15 cellular contexts compared by ENCODE assay signal in the genomic region with DNA sequence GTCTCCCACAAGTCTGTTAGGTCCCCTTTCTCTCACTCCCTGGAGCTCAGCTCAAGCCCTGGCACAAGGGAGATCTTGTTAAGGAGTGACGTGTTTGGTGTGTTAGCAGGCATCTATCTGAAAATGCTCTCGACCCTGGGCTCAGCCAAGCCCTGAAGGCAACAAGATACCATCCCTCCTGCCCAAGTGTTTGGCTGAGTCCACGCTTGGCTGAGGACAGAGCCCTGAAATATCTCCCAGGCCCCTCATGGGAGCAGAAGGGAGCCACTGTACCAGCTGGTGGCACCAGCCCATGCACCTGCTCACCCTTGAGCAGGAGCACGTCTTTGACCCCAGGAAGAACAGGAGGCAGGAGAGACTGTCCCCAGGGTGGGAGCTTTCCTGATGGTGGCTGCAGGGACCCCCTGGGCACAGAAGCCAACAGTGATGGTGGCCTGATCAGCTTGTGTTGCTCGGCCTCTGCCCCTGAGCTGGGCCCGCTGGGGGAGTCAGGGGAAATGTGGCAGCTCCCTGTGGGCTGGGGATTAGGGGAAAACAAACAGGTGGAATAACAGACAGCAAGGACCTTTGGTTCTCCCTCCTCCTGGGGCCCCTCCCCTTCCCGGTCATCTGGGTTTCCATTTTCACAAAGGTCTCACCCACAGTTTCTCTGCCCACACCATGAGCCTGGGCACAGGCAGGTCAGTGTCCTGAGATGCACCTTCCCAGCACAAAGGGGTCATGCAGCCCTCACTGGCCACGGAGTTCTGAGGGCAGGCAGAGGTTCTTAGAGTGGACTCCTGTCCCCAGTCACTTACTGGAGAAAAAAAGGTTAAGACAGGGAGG.
A peak's percentile ranks its signal among the peaks of the same experiment; 100 is the strongest.
DNase-seq lines count a peak whose midpoint lies in the region; ATAC-seq, FAIRE-seq and TF ChIP-seq lines count a peak whose summit lies in the region.
"Had no signal": no experiment of that assay in that cellular context is flagged by ENCODE, and none has a peak within 500 bp of the region (broad histone marks: within the 10 kb centered on the region; RNA-seq: fewer than 3 reads in every experiment).

No MANE protein-coding gene starts in this region.

- no peak overlapping the region for H2AFZ ChIP-seq in astrocyte (ENCODE audit: low read depth, low read length)

- peaks cover 11% of the 10 kb centered on the region for H3K4me1 ChIP-seq in astrocyte (ENCODE audit: insufficient read depth, low read length)
- H3K4me1 ChIP-seq: upper lobe of right lung had no signal

- H3K4me3 Mint-ChIP-seq in astrocyte (ENCODE audit: unreplicated experiment), result no peak overlapping the region
- no peak overlapping the region for H3K4me3 Mint-ChIP-seq in neural crest cell
- H3K4me3 Mint-ChIP-seq: activated naive CD8-positive, alpha-beta T cell treated with anti-CD3 and anti-CD28 coated beads, Interleukin-2, amount 10 ng/mL, durations not matched to agents 7 days and 5 days; B cell had no signal

- no peak overlapping the region for H3K27ac ChIP-seq in astrocyte (ENCODE audit: low read depth, low read length)
- H3K27ac ChIP-seq: upper lobe of right lung had no signal

- no peak for TF ChIP-seq CTCF in astrocyte (IDR thresholded peaks at IDR 0.05; ENCODE audit: insufficient read depth, low read depth, low read length)
- no peak for TF ChIP-seq CTCF in neural crest cell (conservative IDR thresholded peaks at IDR 0.05)

- H3K4me1 Mint-ChIP-seq in astrocyte (ENCODE audit: low read depth, unreplicated experiment) (peaks cover 5% of the 10 kb centered on the region), neural crest cell (peaks cover 47% of the 10 kb centered on the region)
- H3K4me1 Mint-ChIP-seq: activated naive CD8-positive, alpha-beta T cell treated with anti-CD3 and anti-CD28 coated beads, Interleukin-2, amount 10 ng/mL, durations not matched to agents 7 days and 5 days; B cell had no signal

- H3K36me3 Mint-ChIP-seq in astrocyte (ENCODE audit: low read depth, unreplicated experiment) (no peaks in the 10 kb centered on the region), neural crest cell (ENCODE audit: low read depth) (no peaks in the 10 kb centered on the region)
- H3K36me3 Mint-ChIP-seq: activated naive CD8-positive, alpha-beta T cell treated with anti-CD3 and anti-CD28 coated beads, Interleukin-2, amount 10 ng/mL, durations not matched to agents 7 days and 5 days had no signal

- no peak overlapping the region for H3K4me2 ChIP-seq in astrocyte (ENCODE audit: low read length)

- no peaks in the 10 kb centered on the region for H3K9me3 ChIP-seq in astrocyte (ENCODE audit: insufficient read depth, low read depth, low read length)
- H3K9me3 ChIP-seq: upper lobe of right lung had no signal

- no peak overlapping the region for H3K9ac ChIP-seq in astrocyte (ENCODE audit: low read length)

- peaks cover 2% of the 10 kb centered on the region for H3K27me3 ChIP-seq in astrocyte (ENCODE audit: insufficient read depth, low read length)
- H3K27me3 ChIP-seq: upper lobe of right lung had no signal

- FAIRE-seq in astrocyte (lab: Jason Lieb, UNC), result no peak
- FAIRE-seq: keratinocyte had no signal

- H4K20me1 ChIP-seq in astrocyte (ENCODE audit: insufficient read depth, low read length), result no peaks in the 10 kb centered on the region

- H3K27me3 Mint-ChIP-seq in astrocyte (ENCODE audit: low read depth, unreplicated experiment) (peaks cover 41% of the 10 kb centered on the region), neural crest cell (ENCODE audit: low read depth) (peaks cover 2% of the 10 kb centered on the region)

- DNase-seq in COLO668 (lab: John Stamatoyannopoulos, UW; ENCODE audit: unreplicated experiment) (peak; percentile 16), NCI-H187 (lab: John Stamatoyannopoulos, UW) (peak; percentile 72 to 89), astrocyte (ENCODE audit: low read depth) (no peak), neural crest cell (ENCODE audit: low read depth, low spot score) (no peak), inferior parietal cortex (ENCODE audit: extremely low spot score) (no peak)
- DNase-seq: activated CD8-positive, alpha-beta memory T cell treated with anti-CD3 and anti-CD28 coated beads, Interleukin-2, amount 50 U/mL, for 4 hours; activated naive CD8-positive, alpha-beta T cell treated with anti-CD3 and anti-CD28 coated beads, Interleukin-2, amount 10 ng/mL, durations not matched to agents 7 days and 5 days; KBM-7; NCI-H1436 treated with DMSO at 0.1 percent for 48 hours; upper lobe of right lung had no signal

- no peaks in the 10 kb centered on the region for H3K79me2 ChIP-seq in astrocyte (ENCODE audit: insufficient read depth, low read length)

- ATAC-seq in HG03280 (IDR thresholded peaks at IDR 0.05; ENCODE audit: unreplicated experiment) (no peak), GM18907 (IDR thresholded peaks at IDR 0.05; ENCODE audit: unreplicated experiment) (no peak)
- ATAC-seq: activated CD4-positive, CD25-positive, alpha-beta regulatory T cell treated with anti-CD3 and anti-CD28 coated beads, Interleukin-2, amount 50 U/mL, for 24 hours; upper lobe of right lung had no signal

- H3K4me3 ChIP-seq in astrocyte (ENCODE audit: insufficient read depth, low read depth, low read length), result no peak overlapping the region
- H3K4me3 ChIP-seq: upper lobe of right lung had no signal

- H3K27ac Mint-ChIP-seq in astrocyte (ENCODE audit: unreplicated experiment) (peak overlapping the region; percentile 12), neural crest cell (ENCODE audit: unreplicated experiment) (peak overlapping the region; percentile 7)
- H3K27ac Mint-ChIP-seq: activated naive CD8-positive, alpha-beta T cell treated with anti-CD3 and anti-CD28 coated beads, Interleukin-2, amount 10 ng/mL, durations not matched to agents 7 days and 5 days; B cell had no signal

- H3K9me3 Mint-ChIP-seq in astrocyte (ENCODE audit: unreplicated experiment) (peaks cover 2% of the 10 kb centered on the region), neural crest cell (no peaks in the 10 kb centered on the region)
- H3K9me3 Mint-ChIP-seq: activated naive CD8-positive, alpha-beta T cell treated with anti-CD3 and anti-CD28 coated beads, Interleukin-2, amount 10 ng/mL, durations not matched to agents 7 days and 5 days had no signal

- no peaks in the 10 kb centered on the region for H3K36me3 ChIP-seq in astrocyte (ENCODE audit: insufficient read depth, low read length)
- H3K36me3 ChIP-seq: upper lobe of right lung had no signal

Comparison
In these comparisons a context has a peak if more than half of its experiments do, and no peak if none do; other contexts are left out.
1. DNase-seq: peak in COLO668 (single experiment) and NCI-H187 (2 of 2); none in astrocyte (single experiment), neural crest cell (single experiment) and inferior parietal cortex (single experiment).